In genomic region chr10:84195044-84195830, GRCh38 we compare ENCODE assay signal across 10 cellular contexts. TPM values are rescaled to one million over a fixed set of nuclear protein-coding genes. Genes with fewer than 3 reads are reported as not detected.
A peak's percentile ranks its signal among the peaks of the same experiment; 100 is the strongest.
DNase-seq lines count a peak whose midpoint lies in the region; ATAC-seq, FAIRE-seq and TF ChIP-seq lines count a peak whose summit lies in the region.
"Had no signal": no experiment of that assay in that cellular context is flagged by ENCODE, and none has a peak within 500 bp of the region (broad histone marks: within the 10 kb centered on the region; RNA-seq: fewer than 3 reads in every experiment).

No MANE protein-coding gene starts in this region.

- H3K9me3 ChIP-seq in naive thymus-derived CD4-positive, alpha-beta T cell (ENCODE audit: control insufficient read depth in 2 of 3, low read length in 3 of 3), result no peaks in the 10 kb centered on the region
- no peaks in the 10 kb centered on the region for H3K9me3 ChIP-seq in PC-9 (ENCODE audit: insufficient read depth, low read depth)

- no peaks in the 10 kb centered on the region for H3K4me1 Mint-ChIP-seq in CD14-positive monocyte
- H3K4me1 Mint-ChIP-seq in naive thymus-derived CD4-positive, alpha-beta T cell, result peaks cover 12 to 27% (median 16%) of the 10 kb centered on the region in 7 donors

- peak overlapping the region; percentile 44 for H3K4me3 ChIP-seq in bronchial epithelial cell (ENCODE audit: low read depth, low read length)
- H3K4me3 ChIP-seq in naive thymus-derived CD4-positive, alpha-beta T cell (ENCODE audit: low read length), result peak overlapping the region; percentile 52
- H3K4me3 ChIP-seq in PC-9, result no peak overlapping the region

- H3K4me2 ChIP-seq in PC-9, result no peak overlapping the region

- ATAC-seq in GM19395 (IDR thresholded peaks at IDR 0.05; ENCODE audit: unreplicated experiment) (peak; percentile 10), GM21528 (IDR thresholded peaks at IDR 0.05; ENCODE audit: low FRiP score, unreplicated experiment) (no peak)
- no peak for ATAC-seq in naive thymus-derived CD4-positive, alpha-beta T cell

- H3K36me3 Mint-ChIP-seq in CD14-positive monocyte, result no peaks in the 10 kb centered on the region
- H3K36me3 Mint-ChIP-seq in naive thymus-derived CD4-positive, alpha-beta T cell, result no peaks in the 10 kb centered on the region

- in situ Hi-C loops in ACHN (cut with HindIII; ENCODE audit: low pct_ligation_motif_present, low pct_unique_long_range_greater_than_20kb, low sequenced_read_pairs), result no loop called here

- peak overlapping the region in 1 of 2 donors; percentile 67 for H3K4me3 Mint-ChIP-seq in CD14-positive monocyte
- H3K4me3 Mint-ChIP-seq in naive thymus-derived CD4-positive, alpha-beta T cell, result peak overlapping the region; percentile 47 to 75 (median 65)

- H2AFZ ChIP-seq in PC-9, result no peak overlapping the region

- peaks cover 0 to 1% (median 0%) of the 10 kb centered on the region in 7 donors for H3K9me3 Mint-ChIP-seq in CD14-positive monocyte
- H3K9me3 Mint-ChIP-seq in naive thymus-derived CD4-positive, alpha-beta T cell, result no peaks in the 10 kb centered on the region

- peaks cover 37 to 59% (median 42%) of the 10 kb centered on the region in 3 donors for H3K27me3 Mint-ChIP-seq in CD14-positive monocyte (ENCODE audit: low read depth in 3 of 3)
- H3K27me3 Mint-ChIP-seq in naive thymus-derived CD4-positive, alpha-beta T cell, result peaks cover 0 to 59% (median 22%) of the 10 kb centered on the region in 5 donors

- H3K4me1 ChIP-seq in naive thymus-derived CD4-positive, alpha-beta T cell (ENCODE audit: control insufficient read depth in 2 of 2, insufficient read depth in 2 of 2, low read length in 2 of 2), result peaks cover 18 to 23% of the 10 kb centered on the region in 2 donors
- H3K4me1 ChIP-seq in PC-9 (replicated peaks; ENCODE audit: insufficient read depth), result no peaks in the 10 kb centered on the region

- H3K36me3 ChIP-seq in bronchial epithelial cell (ENCODE audit: control insufficient read depth, insufficient read depth, low read length), result no peaks in the 10 kb centered on the region
- H3K36me3 ChIP-seq in naive thymus-derived CD4-positive, alpha-beta T cell (ENCODE audit: control insufficient read depth in 2 of 3, insufficient read depth in 3 of 3, low read length in 3 of 3), result no peaks in the 10 kb centered on the region
- H3K36me3 ChIP-seq in PC-9 (ENCODE audit: low read depth), result no peaks in the 10 kb centered on the region

- no peaks in the 10 kb centered on the region for H3K79me2 ChIP-seq in PC-9 (ENCODE audit: low read depth)

- 0 out of 2 replicates have a peak, but pooled peaks cover 9% of the 10 kb centered on the region for H4K20me1 ChIP-seq in PC-9 (ENCODE audit: insufficient read depth)

- POLR2A ChIA-PET in naive thymus-derived CD4-positive, alpha-beta T cell (lab: Charles Lee), result interaction anchor here (0.6 kb wide), 1 partner anchor 9 kb away, joined by 3 read pairs; no protein-coding TSS in a partner anchor
- POLR2A ChIA-PET in PC-9 (lab: Charles Lee; ENCODE audit: unreplicated experiment), result no interaction called here

- DNase-seq in CD14-positive monocyte (ENCODE audit: low spot score) (peak; percentile 19), bronchial epithelial cell (ENCODE audit: low read depth) (no peak), PC-9 (no peak), medulla oblongata (ENCODE audit: extremely low spot score) (no peak), ACHN (no peak)
- DNase-seq in naive thymus-derived CD4-positive, alpha-beta T cell, result no peak

- FAIRE-seq in bronchial epithelial cell (lab: Jason Lieb, UNC), result no peak
- FAIRE-seq: G401.6 had no signal

- H3K27me3 ChIP-seq in bronchial epithelial cell (ENCODE audit: control insufficient read depth, insufficient read depth, low read length) (peaks cover 1% of the 10 kb centered on the region), PC-9 (ENCODE audit: insufficient read depth, low read depth) (peaks cover 92% of the 10 kb centered on the region)
- H3K27me3 ChIP-seq in naive thymus-derived CD4-positive, alpha-beta T cell (ENCODE audit: control insufficient read depth in 2 of 2, insufficient read depth in 2 of 2, low read length in 2 of 2), result peaks cover 0 to 3% of the 10 kb centered on the region in 2 donors

- H3F3A ChIP-seq in PC-9 (ENCODE audit: insufficient read depth, low read depth), result no peaks in the 10 kb centered on the region

- H3K9me2 ChIP-seq in PC-9 (ENCODE audit: insufficient read depth), result no peaks in the 10 kb centered on the region

- H3K27ac ChIP-seq in naive thymus-derived CD4-positive, alpha-beta T cell (ENCODE audit: low read depth, low read length), result no peak overlapping the region
- no peak overlapping the region for H3K27ac ChIP-seq in PC-9

- CTCF ChIA-PET in naive thymus-derived CD4-positive, alpha-beta T cell (lab: Charles Lee), result interaction anchor here (0.6 to 1.7 kb wide), 2 partner anchors 47 to 344 kb away, joined by 3 to 5 read pairs; no protein-coding TSS in a partner anchor
- CTCF ChIA-PET in PC-9 (lab: Charles Lee), result no interaction called here

- no peak overlapping the region for H3K27ac Mint-ChIP-seq in CD14-positive monocyte
- no peak overlapping the region for H3K27ac Mint-ChIP-seq in naive thymus-derived CD4-positive, alpha-beta T cell

- no TSS peak for BruUV-seq in PC-9 (replicated peaks; lab: Mats Ljungman, UMichigan)

- TF ChIP-seq CTCF in CD14-positive monocyte (IDR thresholded peaks at IDR 0.05), result no peak
- no peak for TF ChIP-seq CTCF in bronchial epithelial cell (IDR thresholded peaks at IDR 0.05; ENCODE audit: insufficient read depth, low read length, severe bottlenecking)
- no peak for TF ChIP-seq CTCF in PC-9 (conservative IDR thresholded peaks at IDR 0.05)

- intact Hi-C loops in CD14-positive monocyte (cut with micrococcal nuclease) (loop anchor here in 1 of 2 donors (5.0 kb wide), 1 partner anchor 43 kb away; no protein-coding TSS in a partner anchor), PC-9 (cut with micrococcal nuclease; ENCODE audit: unreplicated experiment) (no loop called here)
- intact Hi-C loops in naive thymus-derived CD4-positive, alpha-beta T cell (cut with micrococcal nuclease), result no loop called here

RNA-seq across cellular contexts. Expression of gene CDHR1, which starts 0.9 kb away (rescaled TPM):
- not detected for polyA plus RNA-seq in CD14-positive monocyte
- total RNA-seq in bronchial epithelial cell (0.53 and 0.90 TPM in 2 replicates), PC-9 (2021) (not detected in 2 replicates)
- total RNA-seq in naive thymus-derived CD4-positive, alpha-beta T cell, result 1 to 10 TPM in 1 of 5 experiments, under 1 TPM in 3, not detected in 1; 0.15 to 1.6 (median 0.43) TPM
- under 1 TPM in 1 of 2 donors, not detected in 1; 0.16 TPM for polyA plus RNA-seq in naive thymus-derived CD4-positive, alpha-beta T cell
- total RNA-seq: fibroblast of lung had no signal

RNA-seq across cellular contexts. Expression of gene GPR15LG, which starts 21.6 kb away (rescaled TPM):
- not detected for polyA plus RNA-seq in CD14-positive monocyte
- 0.53 and 2.6 TPM in 2 replicates for total RNA-seq in bronchial epithelial cell
- total RNA-seq in naive thymus-derived CD4-positive, alpha-beta T cell, result not detected
- not detected for polyA plus RNA-seq in naive thymus-derived CD4-positive, alpha-beta T cell
- total RNA-seq in PC-9 (2021), result not detected in 2 replicates
- total RNA-seq: fibroblast of lung had no signal
- polyA plus RNA-seq: fibroblast of lung had no signal

RNA-seq across cellular contexts. Expression of gene LRIT2, which starts 30.1 kb away (rescaled TPM):
- polyA plus RNA-seq in CD14-positive monocyte, result not detected
- total RNA-seq in bronchial epithelial cell (not detected in 2 replicates), PC-9 (2021) (not detected in 2 replicates)
- total RNA-seq in naive thymus-derived CD4-positive, alpha-beta T cell, result not detected
- polyA plus RNA-seq in naive thymus-derived CD4-positive, alpha-beta T cell, result not detected
- total RNA-seq: fibroblast of lung had no signal
- polyA plus RNA-seq: fibroblast of lung had no signal

RNA-seq across cellular contexts. Expression of gene LRIT1, which starts 46.1 kb away (rescaled TPM):
- not detected for polyA plus RNA-seq in CD14-positive monocyte
- total RNA-seq in bronchial epithelial cell (not detected in 2 replicates), PC-9 (2021) (not detected in 2 replicates)
- total RNA-seq in naive thymus-derived CD4-positive, alpha-beta T cell, result not detected
- not detected for polyA plus RNA-seq in naive thymus-derived CD4-positive, alpha-beta T cell
- total RNA-seq: fibroblast of lung had no signal
- polyA plus RNA-seq: fibroblast of lung had no signal

RNA-seq across cellular contexts. Expression of gene RGR, which starts 49.6 kb away (rescaled TPM):
- polyA plus RNA-seq in CD14-positive monocyte, result not detected
- total RNA-seq in bronchial epithelial cell, result not detected in 2 replicates
- not detected for total RNA-seq in naive thymus-derived CD4-positive, alpha-beta T cell
- not detected for polyA plus RNA-seq in naive thymus-derived CD4-positive, alpha-beta T cell
- total RNA-seq in PC-9 (2021), result not detected in 2 replicates
- total RNA-seq: fibroblast of lung had no signal
- polyA plus RNA-seq: fibroblast of lung had no signal
